ENCODE assay signal across 23 cellular contexts in genomic region chr6:101433141-101433540, GRCh38.
"Had no signal": no experiment of that assay in that cellular context is flagged by ENCODE, and none has a peak within 500 bp of the region (broad histone marks: within the 10 kb centered on the region; RNA-seq: fewer than 3 reads in every experiment).

No MANE protein-coding gene starts in this region.

- H3K27ac ChIP-seq: stomach, suprapubic skin, testis, thoracic aorta, thyroid gland, tibial artery, tibial nerve, transverse colon, upper lobe of left lung, upper lobe of right lung, uterus, vagina had no signal

- DNase-seq: stimulated activated CD4-positive, alpha-beta T cell treated with anti-CD3 and anti-CD28 coated beads, Interleukin-2, amount 100 ng/mL, for 48 hours; stimulated activated CD4-positive, alpha-beta T cell treated with anti-CD3 and anti-CD28 coated beads, Interleukin-4, amount 100 ng/mL, for 1 hour; stimulated activated CD4-positive, alpha-beta T cell treated with anti-CD3 and anti-CD28 coated beads, Interleukin-4, amount 100 ng/mL, for 24 hours; stimulated activated CD4-positive, alpha-beta T cell treated with anti-CD3 and anti-CD28 coated beads, Interleukin-4, amount 100 ng/mL, for 4 hours; stimulated activated CD8-positive, alpha-beta memory T cell treated with anti-CD3 and anti-CD28 coated beads, Interleukin-4, amount 100 ng/mL, for 48 hours; stimulated activated naive B cell treated with anti-CD40 and anti-IgM and Interleukin-4, amounts not matched to agents 10 μg/mL and 1 μg/mL and 100 μg/mL, for 72 hours; stimulated activated naive CD4-positive, alpha-beta T cell; stimulated activated naive CD4-positive, alpha-beta T cell treated with Interleukin-2 at 50 U/mL for 16 hours; stimulated activated naive CD8-positive, alpha-beta T cell treated with anti-CD3 and anti-CD28 coated beads, Interleukin-15, amount 100 ng/mL, for 72 hours; stimulated activated naive CD8-positive, alpha-beta T cell treated with anti-CD3 and anti-CD28 coated beads, Interleukin-15, Interleukin-2, amounts not matched to agents 100 U/mL and 50 U/mL, for 24 hours; stomach; substantia nigra; testis; thyroid gland; tibial artery; transverse colon; upper lobe of left lung; upper lobe of right lung; uterus had no signal

- H3K4me1 ChIP-seq: stomach, suprapubic skin, testis, tibial nerve, transverse colon, upper lobe of left lung, upper lobe of right lung, uterus, vagina had no signal

- H3K36me3 ChIP-seq: stomach, suprapubic skin, thoracic aorta, thyroid gland, tibial artery, tibial nerve, transverse colon, upper lobe of left lung, upper lobe of right lung, uterus, vagina had no signal

- H3K4me3 ChIP-seq: stomach, suprapubic skin, testis, thoracic aorta, thyroid gland, tibial artery, tibial nerve, transverse colon, upper lobe of left lung, upper lobe of right lung, uterus, vagina had no signal

- H3K9me3 ChIP-seq: stomach, suprapubic skin, testis, thoracic aorta, thyroid gland, tibial artery, tibial nerve, transverse colon, upper lobe of left lung, upper lobe of right lung, uterus, vagina had no signal

- H3K27me3 ChIP-seq: stomach, suprapubic skin, testis, thyroid gland, tibial artery, tibial nerve, transverse colon, upper lobe of left lung, upper lobe of right lung, uterus, vagina had no signal
